2 cellular contexts compared by ENCODE assay signal in the genomic region with DNA sequence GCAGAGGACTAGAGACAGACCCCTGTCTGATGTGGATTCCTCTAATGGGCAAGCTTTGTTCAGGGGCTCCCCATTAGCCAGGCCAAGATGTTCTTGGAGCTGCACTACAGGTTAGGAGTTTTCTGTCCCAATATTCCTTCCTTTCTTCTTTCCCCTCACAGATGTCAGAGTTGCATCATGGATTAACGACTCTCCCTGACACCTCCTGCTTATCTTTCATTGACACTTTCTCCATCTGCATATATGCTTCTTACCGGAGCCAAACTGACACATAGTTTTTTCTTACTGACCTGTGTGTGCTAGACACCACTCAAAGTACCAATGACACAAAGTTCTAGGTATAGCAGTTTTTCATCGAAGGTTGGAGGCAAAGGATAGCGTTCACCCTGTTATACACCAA.
TF ChIP-seq lines count a peak whose summit lies in the region.

No MANE protein-coding gene starts in this region.

TF ChIP-seq in A549, 52 proteins besides CTCF, POLR2A, EP300 and RAD21 (continued from another document):
- no peak for TF ChIP-seq ESRRA (IDR thresholded peaks at IDR 0.05; ENCODE audit: borderline replicate concordance, low read length)
- no peak for TF ChIP-seq NFE2L2 (conservative IDR thresholded peaks at IDR 0.05; ENCODE audit: low read length)
- no peak for TF ChIP-seq KDM1A (IDR thresholded peaks at IDR 0.05; ENCODE audit: low read depth)
- no peak for TF ChIP-seq CBX8 (IDR thresholded peaks at IDR 0.05)
- TF ChIP-seq, protein P1, sequence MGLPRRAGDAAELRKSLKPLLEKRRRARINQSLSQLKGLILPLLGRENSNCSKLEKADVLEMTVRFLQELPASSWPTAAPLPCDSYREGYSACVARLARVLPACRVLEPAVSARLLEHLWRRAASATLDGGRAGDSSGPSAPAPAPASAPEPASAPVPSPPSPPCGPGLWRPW (IDR thresholded peaks at IDR 0.05): no peak
- TF ChIP-seq ZSCAN20 (CRISPR knock-in tag; IDR thresholded peaks at IDR 0.05): no peak

TF ChIP-seq in K562, 482 proteins besides CTCF, POLR2A, EP300 and RAD21 (continued from another document):
- TF ChIP-seq, protein P2, sequence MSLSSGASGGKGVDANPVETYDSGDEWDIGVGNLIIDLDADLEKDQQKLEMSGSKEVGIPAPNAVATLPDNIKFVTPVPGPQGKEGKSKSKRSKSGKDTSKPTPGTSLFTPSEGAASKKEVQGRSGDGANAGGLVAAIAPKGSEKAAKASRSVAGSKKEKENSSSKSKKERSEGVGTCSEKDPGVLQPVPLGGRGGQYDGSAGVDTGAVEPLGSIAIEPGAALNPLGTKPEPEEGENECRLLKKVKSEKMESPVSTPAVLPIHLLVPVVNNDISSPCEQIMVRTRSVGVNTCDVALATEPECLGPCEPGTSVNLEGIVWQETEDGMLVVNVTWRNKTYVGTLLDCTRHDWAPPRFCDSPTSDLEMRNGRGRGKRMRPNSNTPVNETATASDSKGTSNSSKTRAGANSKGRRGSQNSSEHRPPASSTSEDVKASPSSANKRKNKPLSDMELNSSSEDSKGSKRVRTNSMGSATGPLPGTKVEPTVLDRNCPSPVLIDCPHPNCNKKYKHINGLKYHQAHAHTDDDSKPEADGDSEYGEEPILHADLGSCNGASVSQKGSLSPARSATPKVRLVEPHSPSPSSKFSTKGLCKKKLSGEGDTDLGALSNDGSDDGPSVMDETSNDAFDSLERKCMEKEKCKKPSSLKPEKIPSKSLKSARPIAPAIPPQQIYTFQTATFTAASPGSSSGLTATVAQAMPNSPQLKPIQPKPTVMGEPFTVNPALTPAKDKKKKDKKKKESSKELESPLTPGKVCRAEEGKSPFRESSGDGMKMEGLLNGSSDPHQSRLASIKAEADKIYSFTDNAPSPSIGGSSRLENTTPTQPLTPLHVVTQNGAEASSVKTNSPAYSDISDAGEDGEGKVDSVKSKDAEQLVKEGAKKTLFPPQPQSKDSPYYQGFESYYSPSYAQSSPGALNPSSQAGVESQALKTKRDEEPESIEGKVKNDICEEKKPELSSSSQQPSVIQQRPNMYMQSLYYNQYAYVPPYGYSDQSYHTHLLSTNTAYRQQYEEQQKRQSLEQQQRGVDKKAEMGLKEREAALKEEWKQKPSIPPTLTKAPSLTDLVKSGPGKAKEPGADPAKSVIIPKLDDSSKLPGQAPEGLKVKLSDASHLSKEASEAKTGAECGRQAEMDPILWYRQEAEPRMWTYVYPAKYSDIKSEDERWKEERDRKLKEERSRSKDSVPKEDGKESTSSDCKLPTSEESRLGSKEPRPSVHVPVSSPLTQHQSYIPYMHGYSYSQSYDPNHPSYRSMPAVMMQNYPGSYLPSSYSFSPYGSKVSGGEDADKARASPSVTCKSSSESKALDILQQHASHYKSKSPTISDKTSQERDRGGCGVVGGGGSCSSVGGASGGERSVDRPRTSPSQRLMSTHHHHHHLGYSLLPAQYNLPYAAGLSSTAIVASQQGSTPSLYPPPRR (CRISPR knock-in tag; IDR thresholded peaks at IDR 0.05; ENCODE audit: borderline replicate concordance): no peak
- TF ChIP-seq CBFA2T2 (conservative IDR thresholded peaks at IDR 0.05): peak; percentile 42; the same call in 1 of the 2 replicates
- TF ChIP-seq RNF2 (IDR thresholded peaks at IDR 0.05): no peak
- TF ChIP-seq SMARCA4 (IDR thresholded peaks at IDR 0.05): peak; percentile 29; the same call in 1 of the 2 replicates
- TF ChIP-seq TAL1 (IDR thresholded peaks at IDR 0.05): peak; percentile 60; the same call in 1 of the 2 replicates
- TF ChIP-seq RCOR1 (IDR thresholded peaks at IDR 0.05; ENCODE audit: borderline replicate concordance in 1 of 2, low read depth in 2 of 2, low read length in 2 of 2): 0 out of 4 replicates have a peak, but pooled peaks of 1 of the 2 experiments have one; percentile 29
- TF ChIP-seq, protein P3, sequence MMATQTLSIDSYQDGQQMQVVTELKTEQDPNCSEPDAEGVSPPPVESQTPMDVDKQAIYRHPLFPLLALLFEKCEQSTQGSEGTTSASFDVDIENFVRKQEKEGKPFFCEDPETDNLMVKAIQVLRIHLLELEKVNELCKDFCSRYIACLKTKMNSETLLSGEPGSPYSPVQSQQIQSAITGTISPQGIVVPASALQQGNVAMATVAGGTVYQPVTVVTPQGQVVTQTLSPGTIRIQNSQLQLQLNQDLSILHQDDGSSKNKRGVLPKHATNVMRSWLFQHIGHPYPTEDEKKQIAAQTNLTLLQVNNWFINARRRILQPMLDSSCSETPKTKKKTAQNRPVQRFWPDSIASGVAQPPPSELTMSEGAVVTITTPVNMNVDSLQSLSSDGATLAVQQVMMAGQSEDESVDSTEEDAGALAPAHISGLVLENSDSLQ (IDR thresholded peaks at IDR 0.05): peak; percentile 72
- TF ChIP-seq TRIM24 (IDR thresholded peaks at IDR 0.05): peak; percentile 81 to 82; a peak in 2 of 4 replicates
- peak; percentile 67 for TF ChIP-seq TEAD4 (IDR thresholded peaks at IDR 0.05; ENCODE audit: low read length)
- no peak for TF ChIP-seq TEAD4 (CRISPR knock-in tag; IDR thresholded peaks at IDR 0.05; ENCODE audit: borderline replicate concordance)
- TF ChIP-seq MEIS2 (IDR thresholded peaks at IDR 0.05; ENCODE audit: partially characterized antibody): peak; percentile 77
- peak; percentile 55 for TF ChIP-seq CEBPB (tag; IDR thresholded peaks at IDR 0.05)
- peak; percentile 46; the same call in 1 of the 2 replicates for TF ChIP-seq JUND (IDR thresholded peaks at IDR 0.05; ENCODE audit: borderline replicate concordance, low read depth, low read length)
- TF ChIP-seq JUND (tag; IDR thresholded peaks at IDR 0.05; ENCODE audit: borderline replicate concordance, low read depth, low read length): peak; percentile 35; the same call in 1 of the 3 replicates
- no peak for TF ChIP-seq GABPB2 (CRISPR knock-in tag; conservative IDR thresholded peaks at IDR 0.05)
- peak; percentile 75 for TF ChIP-seq ARID1B (IDR thresholded peaks at IDR 0.05)
- no peak for TF ChIP-seq RBFOX2 (IDR thresholded peaks at IDR 0.05; ENCODE audit: low read depth, low read length)
- peak; percentile 63 for TF ChIP-seq CBFA2T3 (IDR thresholded peaks at IDR 0.05)
- TF ChIP-seq ATF7 (IDR thresholded peaks at IDR 0.05): peak; percentile 51; the same call in 1 of the 2 replicates
- TF ChIP-seq CEBPG (CRISPR knock-in tag; IDR thresholded peaks at IDR 0.05): no peak
- peak in 1 of 2 experiments; percentile 61; a peak in 2 of 4 replicates for TF ChIP-seq CEBPG (tag; conservative IDR thresholded peaks at IDR 0.05 in 1 of 2, IDR thresholded peaks at IDR 0.05 in 1 of 2)
